In the genomic region with DNA sequence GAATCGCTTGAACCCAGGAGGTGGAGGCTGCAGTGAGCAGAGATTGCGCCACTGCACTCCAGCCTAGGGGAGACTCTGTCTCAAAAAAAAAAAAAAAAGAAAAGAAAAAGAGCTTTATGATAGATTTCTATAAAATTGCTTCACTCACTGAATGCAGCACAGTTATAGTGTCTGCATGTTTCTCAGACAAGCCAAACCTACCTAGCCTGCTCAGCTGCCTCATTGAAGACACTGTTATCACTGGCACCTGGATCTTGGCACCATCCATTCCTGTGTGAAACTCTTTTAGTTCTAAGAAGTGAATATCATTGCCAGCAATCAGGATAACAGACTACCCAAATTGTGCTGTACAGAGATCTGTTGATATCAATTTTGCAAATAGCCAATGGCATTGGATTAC, we compare ENCODE assay signal across 19 cellular contexts.
"Had no signal": no experiment of that assay in that cellular context is flagged by ENCODE, and none has a peak within 500 bp of the region (broad histone marks: within the 10 kb centered on the region; RNA-seq: fewer than 3 reads in every experiment).

No MANE protein-coding gene starts in this region.

- H3K9ac ChIP-seq: parathyroid adenoma had no signal

- H3K4me1 Mint-ChIP-seq: T-helper 17 cell had no signal

- DNase-seq: activated CD4-positive, alpha-beta T cell treated with anti-CD3 and anti-CD28 coated beads for 48 hours; activated CD8-positive, alpha-beta memory T cell treated with anti-CD3 and anti-CD28 coated beads, Interleukin-2, amount 50 U/mL, for 4 hours; activated naive CD4-positive, alpha-beta T cell treated with Interleukin-2 at 50 U/mL for 16 hours; activated T-cell treated with anti-CD3 and anti-CD28 coated beads, Interleukin-2, amount 50 U/mL, for 4 hours; anterior cingulate cortex; body of pancreas; dermis blood vessel endothelial cell; effector CD8-positive, alpha-beta T cell; foreskin melanocyte; nephron progenitor cell; right cardiac atrium; stimulated activated CD4-positive, alpha-beta T cell treated with anti-CD3 and anti-CD28 coated beads, Interleukin-12 subunit alpha, Interleukin-12 subunit beta, amount 100 ng/mL, for 4 hours; stimulated activated CD4-positive, alpha-beta T cell treated with anti-CD3 and anti-CD28 coated beads, Interleukin-4, amount 100 ng/mL, for 4 hours; SW 1271; T-helper 17 cell; thyroid gland had no signal

- H3K27me3 Mint-ChIP-seq: stimulated activated naive CD8-positive, alpha-beta T cell treated with anti-CD3 and anti-CD28 coated beads, Interleukin-15, Interleukin-2, amounts not matched to agents 100 ng/mL and 50 ng/mL, for 24 hours; T-helper 17 cell had no signal

- H3K27me3 ChIP-seq: body of pancreas, cardiac muscle cell, thyroid gland had no signal

- ATAC-seq: activated T-cell treated with anti-CD3 and anti-CD28 coated beads, Interleukin-2, amount 50 U/mL, for 4 hours; body of pancreas; T-helper 17 cell had no signal

- H3K36me3 ChIP-seq: thyroid gland had no signal

- H3K4me1 ChIP-seq: body of pancreas, parathyroid adenoma had no signal

- H3K9me3 Mint-ChIP-seq: activated T-cell treated with anti-CD3 and anti-CD28 coated beads, Interleukin-2, amount 50 U/mL, for 4 hours; nephron progenitor cell; stimulated activated naive CD8-positive, alpha-beta T cell treated with anti-CD3 and anti-CD28 coated beads, Interleukin-15, Interleukin-2, amounts not matched to agents 100 ng/mL and 50 ng/mL, for 24 hours had no signal

- H3K27ac Mint-ChIP-seq: nephron progenitor cell; stimulated activated naive CD8-positive, alpha-beta T cell treated with anti-CD3 and anti-CD28 coated beads, Interleukin-15, Interleukin-2, amounts not matched to agents 100 ng/mL and 50 ng/mL, for 24 hours; T-helper 17 cell had no signal

- H3K27ac ChIP-seq: body of pancreas, cardiac muscle cell, parathyroid adenoma, thyroid gland had no signal

- H3K4me3 Mint-ChIP-seq: activated T-cell treated with anti-CD3 and anti-CD28 coated beads, Interleukin-2, amount 50 U/mL, for 4 hours; nephron progenitor cell; stimulated activated naive CD8-positive, alpha-beta T cell treated with anti-CD3 and anti-CD28 coated beads, Interleukin-15, Interleukin-2, amounts not matched to agents 100 ng/mL and 50 ng/mL, for 24 hours; T-helper 17 cell had no signal

- H3K4me3 ChIP-seq: body of pancreas, cardiac muscle cell, thyroid gland had no signal

- H3K9me3 ChIP-seq: body of pancreas, thyroid gland had no signal
